Comparison of ENCODE assay signal across 24 cellular contexts in the genomic region with DNA sequence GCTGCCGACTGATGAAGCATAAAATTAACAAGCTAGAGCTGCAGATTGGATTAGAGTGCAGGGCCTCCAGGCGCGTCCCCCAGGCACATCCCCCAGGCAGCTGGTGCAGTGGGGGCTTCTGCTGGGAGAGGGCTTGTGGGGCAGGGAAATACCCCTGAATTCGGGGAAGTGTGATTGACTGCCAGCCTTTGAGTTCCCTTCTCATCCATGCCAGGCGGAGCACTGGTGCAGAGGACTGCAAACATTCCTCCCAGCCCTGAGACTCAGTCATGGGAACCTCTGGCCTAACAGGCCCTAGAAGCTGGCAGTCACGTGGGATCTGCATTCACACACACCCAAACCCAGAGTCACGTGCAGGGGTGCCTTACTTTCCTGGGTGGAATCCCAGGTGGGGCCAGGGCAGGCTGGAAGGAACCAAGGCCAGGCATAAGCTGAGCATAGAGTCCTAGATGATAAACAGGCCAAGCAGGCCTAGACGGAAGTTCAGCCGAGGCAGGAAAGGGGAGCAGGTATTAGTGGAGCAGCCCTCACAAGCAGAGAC. TPM values are rescaled to one million over a fixed set of nuclear protein-coding genes. Genes with fewer than 3 reads are reported as not detected.
DNase-seq lines count a peak whose midpoint lies in the region; ATAC-seq and TF ChIP-seq lines count a peak whose summit lies in the region.
"Had no signal": no experiment of that assay in that cellular context is flagged by ENCODE, and none has a peak within 500 bp of the region (broad histone marks: within the 10 kb centered on the region; RNA-seq: fewer than 3 reads in every experiment).

No MANE protein-coding gene starts in this region.

- H3K27me3 ChIP-seq in SK-N-SH (ENCODE audit: insufficient read depth): no peaks in the 10 kb centered on the region
- H3K27me3 ChIP-seq: brain microvascular endothelial cell, Peyer's patch had no signal

- POLR2A ChIA-PET in SK-N-SH (lab: Yijun Ruan, JAX): no interaction called here

- ATAC-seq in GM21423 (IDR thresholded peaks at IDR 0.05; ENCODE audit: unreplicated experiment): no peak
- ATAC-seq: GM23338 had no signal

- no peaks in the 10 kb centered on the region for H3F3A ChIP-seq in SK-N-SH (replicated peaks; ENCODE audit: insufficient read depth)

- no peak for TF ChIP-seq CTCF in SK-N-SH (IDR thresholded peaks at IDR 0.05)

- H3K9me3 ChIP-seq in SK-N-MC (ENCODE audit: low read depth, low read length) (no peaks in the 10 kb centered on the region; the same call in 1 of the 2 replicates), SK-N-SH (no peaks in the 10 kb centered on the region)
- H3K9me3 ChIP-seq: Peyer's patch had no signal

- no peak overlapping the region for H2AFZ ChIP-seq in SK-N-SH (ENCODE audit: low read depth)
- H2AFZ ChIP-seq: GM23338 had no signal

- DNase-seq in NCI-H2171 treated with DMSO at 0.1 percent for 48 hours (lab: John Stamatoyannopoulos, UW): peak; percentile 64
- no peak for DNase-seq in NCI-H2171 (lab: John Stamatoyannopoulos, UW)
- DNase-seq in SK-N-MC (ENCODE audit: low read depth, low spot score): no peak
- DNase-seq in left kidney (ENCODE audit: low read depth, low spot score): peak; percentile 86
- peak; percentile 19 for DNase-seq in pons (ENCODE audit: low spot score)
- no peak for DNase-seq in SK-N-SH
- no peak for DNase-seq in T-helper 9 cell
- DNase-seq: brain microvascular endothelial cell; COR-L47; DMS79 treated with DMSO at 0.1 percent for 48 hours; KG1; mammary epithelial cell; MV-4-11; naive B cell; NCI-H2029 treated with DMSO at 0.1 percent for 48 hours; NCI-H446; NK-92 treated with Interleukin-12 subunit alpha and Interleukin-12 subunit beta, amount 100 ng/mL, for 24 hours; Peyer's patch; stimulated activated CD4-positive, alpha-beta T cell treated with anti-CD3 and anti-CD28 coated beads, Interleukin-4, amount 100 ng/mL, for 1 hour had no signal

- H3K4me2 ChIP-seq in SK-N-SH: no peak overlapping the region
- H3K4me2 ChIP-seq: GM23338, smooth muscle cell had no signal

- no peak for TF ChIP-seq EP300 in SK-N-SH (IDR thresholded peaks at IDR 0.05; ENCODE audit: borderline replicate concordance in 1 of 2, low read depth in 1 of 2, low read length in 1 of 2)

- H3K36me3 ChIP-seq in SK-N-MC (ENCODE audit: insufficient read depth, low read length): peaks cover 78% of the 10 kb centered on the region
- peaks cover 14 to 37% of the 10 kb centered on the region in 2 experiments for H3K36me3 ChIP-seq in SK-N-SH (replicated peaks in 1 of 2; ENCODE audit: control insufficient read depth in 1 of 2, insufficient read depth in 2 of 2, low read length in 1 of 2)

- WGBS in SK-N-SH (ENCODE audit: low lambda C conversion rate): 94% methylated on average over 7 of the region's 9 CpGs

- H3K4me3 ChIP-seq in SK-N-MC (no peak overlapping the region), SK-N-SH (ENCODE audit: low read depth in 2 of 2, low read length in 1 of 2) (no peak overlapping the region)
- H3K4me3 ChIP-seq: coronary artery, GM23338, Peyer's patch, smooth muscle cell had no signal

- peak overlapping the region; percentile 100 for H3K27ac ChIP-seq in SK-N-MC
- H3K27ac ChIP-seq in SK-N-SH (ENCODE audit: low read depth in 2 of 2, low read length in 1 of 2): no peak overlapping the region
- H3K27ac ChIP-seq: 22Rv1, brain microvascular endothelial cell, coronary artery, Peyer's patch had no signal

- H3K9me2 ChIP-seq in SK-N-SH: no peaks in the 10 kb centered on the region

- H4K20me1 ChIP-seq in SK-N-SH (ENCODE audit: insufficient read depth): no peaks in the 10 kb centered on the region

- H3K4me1 ChIP-seq in SK-N-SH (ENCODE audit: control insufficient read depth in 1 of 2, insufficient read depth in 2 of 2, low read depth in 1 of 2, low read length in 1 of 2): peaks cover 0 to 32% of the 10 kb centered on the region in 2 experiments; a peak in 1 of 4 replicates
- H3K4me1 ChIP-seq: Peyer's patch had no signal

- CTCF ChIA-PET in SK-N-SH (lab: Yijun Ruan, JAX): no interaction called here

- no peaks in the 10 kb centered on the region for H3K79me2 ChIP-seq in SK-N-SH (ENCODE audit: insufficient read depth)

- H3K9ac ChIP-seq in SK-N-MC (ENCODE audit: insufficient read length): no peak overlapping the region
- H3K9ac ChIP-seq in SK-N-SH: no peak overlapping the region

- TF ChIP-seq RAD21 in SK-N-SH (IDR thresholded peaks at IDR 0.05; ENCODE audit: low read length): no peak

TF ChIP-seq in SK-N-SH, 30 proteins besides CTCF, POLR2A, EP300 and RAD21:
- TF ChIP-seq RFX5 (IDR thresholded peaks at IDR 0.05; ENCODE audit: low read length) (no peak), MXI1 (IDR thresholded peaks at IDR 0.05; ENCODE audit: low read depth, low read length) (no peak), SIN3A (IDR thresholded peaks at IDR 0.05; ENCODE audit: borderline replicate concordance, low read depth, low read length) (no peak), YY1 (IDR thresholded peaks at IDR 0.05; ENCODE audit: low read depth) (no peak), FOXJ3 (CRISPR knock-in tag; IDR thresholded peaks at IDR 0.05) (no peak), EZH2phosphoT487 (IDR thresholded peaks at IDR 0.05; ENCODE audit: borderline replicate concordance, low read depth) (no peak), NFIC (IDR thresholded peaks at IDR 0.05; ENCODE audit: borderline replicate concordance) (no peak), RXRA (IDR thresholded peaks at IDR 0.05; ENCODE audit: borderline replicate concordance, low read depth) (no peak), ELF1 (IDR thresholded peaks at IDR 0.05) (no peak), SMC3 (IDR thresholded peaks at IDR 0.05; ENCODE audit: low read depth, low read length) (no peak), GABPA (IDR thresholded peaks at IDR 0.05; ENCODE audit: low read depth) (no peak), TAF1 (IDR thresholded peaks at IDR 0.05; ENCODE audit: borderline replicate concordance, low read depth, low read length) (no peak), GATA2 (CRISPR knock-in tag; IDR thresholded peaks at IDR 0.05) (no peak)
- TF ChIP-seq, protein P1, sequence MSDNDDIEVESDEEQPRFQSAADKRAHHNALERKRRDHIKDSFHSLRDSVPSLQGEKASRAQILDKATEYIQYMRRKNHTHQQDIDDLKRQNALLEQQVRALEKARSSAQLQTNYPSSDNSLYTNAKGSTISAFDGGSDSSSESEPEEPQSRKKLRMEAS (IDR thresholded peaks at IDR 0.05; ENCODE audit: low read depth): no peak
- TF ChIP-seq, protein P2, sequence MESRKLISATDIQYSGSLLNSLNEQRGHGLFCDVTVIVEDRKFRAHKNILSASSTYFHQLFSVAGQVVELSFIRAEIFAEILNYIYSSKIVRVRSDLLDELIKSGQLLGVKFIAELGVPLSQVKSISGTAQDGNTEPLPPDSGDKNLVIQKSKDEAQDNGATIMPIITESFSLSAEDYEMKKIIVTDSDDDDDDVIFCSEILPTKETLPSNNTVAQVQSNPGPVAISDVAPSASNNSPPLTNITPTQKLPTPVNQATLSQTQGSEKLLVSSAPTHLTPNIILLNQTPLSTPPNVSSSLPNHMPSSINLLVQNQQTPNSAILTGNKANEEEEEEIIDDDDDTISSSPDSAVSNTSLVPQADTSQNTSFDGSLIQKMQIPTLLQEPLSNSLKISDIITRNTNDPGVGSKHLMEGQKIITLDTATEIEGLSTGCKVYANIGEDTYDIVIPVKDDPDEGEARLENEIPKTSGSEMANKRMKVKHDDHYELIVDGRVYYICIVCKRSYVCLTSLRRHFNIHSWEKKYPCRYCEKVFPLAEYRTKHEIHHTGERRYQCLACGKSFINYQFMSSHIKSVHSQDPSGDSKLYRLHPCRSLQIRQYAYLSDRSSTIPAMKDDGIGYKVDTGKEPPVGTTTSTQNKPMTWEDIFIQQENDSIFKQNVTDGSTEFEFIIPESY (IDR thresholded peaks at IDR 0.05; ENCODE audit: borderline replicate concordance, low read depth): no peak
- TF ChIP-seq, protein P3, sequence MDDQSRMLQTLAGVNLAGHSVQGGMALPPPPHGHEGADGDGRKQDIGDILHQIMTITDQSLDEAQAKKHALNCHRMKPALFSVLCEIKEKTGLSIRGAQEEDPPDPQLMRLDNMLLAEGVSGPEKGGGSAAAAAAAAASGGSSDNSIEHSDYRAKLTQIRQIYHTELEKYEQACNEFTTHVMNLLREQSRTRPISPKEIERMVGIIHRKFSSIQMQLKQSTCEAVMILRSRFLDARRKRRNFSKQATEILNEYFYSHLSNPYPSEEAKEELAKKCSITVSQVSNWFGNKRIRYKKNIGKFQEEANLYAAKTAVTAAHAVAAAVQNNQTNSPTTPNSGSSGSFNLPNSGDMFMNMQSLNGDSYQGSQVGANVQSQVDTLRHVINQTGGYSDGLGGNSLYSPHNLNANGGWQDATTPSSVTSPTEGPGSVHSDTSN (IDR thresholded peaks at IDR 0.05): no peak
- TF ChIP-seq, protein P4, sequence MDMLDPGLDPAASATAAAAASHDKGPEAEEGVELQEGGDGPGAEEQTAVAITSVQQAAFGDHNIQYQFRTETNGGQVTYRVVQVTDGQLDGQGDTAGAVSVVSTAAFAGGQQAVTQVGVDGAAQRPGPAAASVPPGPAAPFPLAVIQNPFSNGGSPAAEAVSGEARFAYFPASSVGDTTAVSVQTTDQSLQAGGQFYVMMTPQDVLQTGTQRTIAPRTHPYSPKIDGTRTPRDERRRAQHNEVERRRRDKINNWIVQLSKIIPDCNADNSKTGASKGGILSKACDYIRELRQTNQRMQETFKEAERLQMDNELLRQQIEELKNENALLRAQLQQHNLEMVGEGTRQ (IDR thresholded peaks at IDR 0.05; ENCODE audit: borderline replicate concordance, low read depth, low read length): no peak

RNA-seq across cellular contexts. Expression of a gene that starts 46.2 kb away (rescaled TPM):
- polyA plus RNA-seq in SK-N-SH (2012; rRNA removed): 13.0 and 17.4 TPM in 2 replicates
- polyA plus RNA-seq in SK-N-SH (2012; cell fraction: cytosol; rRNA removed): 14.5 and 17.3 TPM in 2 replicates
- 6.0 and 14.5 TPM in 2 replicates for polyA plus RNA-seq in SK-N-SH (2012; cell fraction: nucleus; rRNA removed)

Comparison
In these comparisons a context has a peak if more than half of its experiments do, and no peak if none do; other contexts are left out.
1. DNase-seq: peak in NCI-H2171 treated with DMSO at 0.1 percent for 48 hours (single experiment), left kidney (single experiment) and pons (single experiment); none in NCI-H2171 (single experiment), SK-N-MC (single experiment), SK-N-SH (single experiment) and T-helper 9 cell (single experiment).